ENCODE assay signal across 35 cellular contexts in the genomic region with DNA sequence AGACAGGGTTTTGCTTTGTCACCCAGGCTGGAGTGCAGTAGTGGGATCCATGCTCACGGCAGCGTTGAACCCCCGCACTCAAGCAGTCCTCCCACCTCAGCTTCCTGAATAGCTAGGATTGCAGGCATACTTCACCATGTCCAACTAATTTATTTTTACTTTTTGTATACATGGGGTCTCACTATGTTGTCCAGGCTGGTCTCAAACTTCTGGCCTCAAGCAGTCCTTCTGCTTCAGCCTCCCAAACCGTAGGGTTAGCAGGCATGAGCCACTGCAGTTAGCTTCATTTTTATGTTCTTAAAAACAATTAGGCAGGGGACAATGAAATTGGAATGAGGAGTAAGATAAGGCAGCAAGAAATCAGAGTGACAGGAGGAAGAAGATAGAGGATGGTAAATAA.
"Had no signal": no experiment of that assay in that cellular context is flagged by ENCODE, and none has a peak within 500 bp of the region (broad histone marks: within the 10 kb centered on the region; RNA-seq: fewer than 3 reads in every experiment).

No MANE protein-coding gene starts in this region.

- H3K27me3 ChIP-seq: MG63 had no signal

- H3K36me3 ChIP-seq: MG63 had no signal

- H3K9me3 ChIP-seq: MG63 had no signal

- H3K9ac ChIP-seq: KMS-11 had no signal

- H3K4me2 ChIP-seq: KMS-11 had no signal

- H3K4me3 ChIP-seq: MG63 had no signal

- DNase-seq: Karpas-422, Kasumi-1, MG63, MM.1S, MV-4-11, NCI-H1048, NCI-H1092, NCI-H1092 treated with DMSO at 0.1 percent for 48 hours, NCI-H1105, NCI-H1105 treated with DMSO at 0.1 percent for 48 hours, NCI-H1417, NCI-H1417 treated with DMSO at 0.1 percent for 48 hours, NCI-H1436, NCI-H1436 treated with DMSO at 0.1 percent for 48 hours, NCI-H146, NCI-H1694, NCI-H1694 treated with DMSO at 0.1 percent for 48 hours, NCI-H187, NCI-H187 treated with DMSO at 0.1 percent for 48 hours, NCI-H1930, NCI-H2029, NCI-H2029 treated with DMSO at 0.1 percent for 48 hours, NCI-H2081, NCI-H2081 treated with DMSO at 0.1 percent for 48 hours, NCI-H2107, NCI-H2171, NCI-H2171 treated with DMSO at 0.1 percent for 48 hours, NCI-H2227 treated with DMSO at 0.1 percent for 48 hours, NCI-H226, NCI-H345, NCI-H446, NCI-H446 treated with DMSO at 0.1 percent for 48 hours, NCI-H510A, NCI-H510A treated with DMSO at 0.1 percent for 48 hours had no signal

- H3K27ac ChIP-seq: KMS-11 had no signal
